13 cellular contexts compared by ENCODE assay signal in genomic region chr1:197388801-197389200, GRCh38.
A peak's percentile ranks its signal among the peaks of the same experiment; 100 is the strongest.
DNase-seq lines count a peak whose midpoint lies in the region; ATAC-seq and TF ChIP-seq lines count a peak whose summit lies in the region.
"Had no signal": no experiment of that assay in that cellular context is flagged by ENCODE, and none has a peak within 500 bp of the region (broad histone marks: within the 10 kb centered on the region; RNA-seq: fewer than 3 reads in every experiment).

No MANE protein-coding gene starts in this region.

- no peak overlapping the region for H3K4me3 ChIP-seq in choroid plexus epithelial cell (ENCODE audit: low read depth, low read length)
- H3K4me3 ChIP-seq: BLaER1 treated with 17β-estradiol and CSF1 and Interleukin-3, amounts not matched to agents 10 nM and 100 nM had no signal

- no peak for TF ChIP-seq CTCF in choroid plexus epithelial cell (conservative IDR thresholded peaks at IDR 0.05; ENCODE audit: low read depth, low read length)

- DNase-seq in EL (peak; percentile 42), M059J (ENCODE audit: low read depth) (peak; percentile 39), choroid plexus epithelial cell (ENCODE audit: low read depth) (peak; percentile 16), non-pigmented ciliary epithelial cell (ENCODE audit: low read depth) (peak; percentile 18), HT-29 (ENCODE audit: low spot score) (no peak), DMS114 treated with DMSO at 0.1 percent for 48 hours (lab: John Stamatoyannopoulos, UW; ENCODE audit: unreplicated experiment) (no peak)
- no peak for DNase-seq in stimulated activated naive CD4-positive, alpha-beta T cell treated with Interleukin-2 at 50 U/mL for 16 hours (lab: John Stamatoyannopoulos, UW)
- DNase-seq: 8988T; CD4-positive, CD25-positive, alpha-beta regulatory T cell; GDM1 had no signal

- no peak for ATAC-seq in GM21515 (IDR thresholded peaks at IDR 0.05; ENCODE audit: unreplicated experiment)
- ATAC-seq: HCT116 had no signal

Comparison
In these comparisons a context has a peak if more than half of its experiments do, and no peak if none do; other contexts are left out.
1. DNase-seq: peak in EL (single experiment), M059J (single experiment), choroid plexus epithelial cell (single experiment) and non-pigmented ciliary epithelial cell (single experiment); none in HT-29 (single experiment), stimulated activated naive CD4-positive, alpha-beta T cell treated with Interleukin-2 at 50 U/mL for 16 hours (single experiment) and DMS114 treated with DMSO at 0.1 percent for 48 hours (single experiment).